In the genomic region with DNA sequence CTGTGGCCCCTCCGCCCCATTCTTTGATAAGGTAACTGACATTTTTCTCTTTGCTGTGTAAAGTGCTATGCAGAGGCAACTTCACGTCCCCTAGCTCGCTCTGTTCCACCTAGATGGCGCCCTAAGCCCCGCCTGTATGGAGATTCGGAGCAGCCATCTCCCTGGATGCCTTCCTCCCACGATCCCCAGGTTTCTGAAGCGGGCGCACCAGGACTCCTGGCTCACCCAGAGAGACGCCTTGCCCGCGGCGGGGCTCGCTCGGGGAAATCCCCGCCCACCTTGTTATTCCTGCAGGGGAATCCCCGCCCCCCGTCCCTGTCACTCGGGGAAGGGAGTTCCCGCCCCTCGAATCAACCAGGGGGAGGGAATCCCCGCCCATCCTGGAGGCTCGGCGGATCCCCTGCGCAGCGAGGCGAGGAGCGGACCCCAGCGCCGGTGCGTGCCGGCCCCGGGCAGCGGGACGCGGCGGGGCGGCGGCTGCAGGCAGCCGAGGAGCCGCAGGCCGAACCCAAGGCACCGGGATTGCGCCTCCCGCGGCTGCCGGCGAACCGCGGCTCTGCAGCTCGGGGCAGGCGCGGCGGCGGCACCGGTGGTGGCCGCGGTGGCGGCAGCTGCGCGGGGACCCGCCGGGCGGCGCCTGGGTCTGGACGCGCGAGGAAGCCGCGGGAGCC, we compare ENCODE assay signal across 8 cellular contexts. TPM values are rescaled to one million over a fixed set of nuclear protein-coding genes. Genes with fewer than 3 reads are reported as not detected.
DNase-seq lines count a peak whose midpoint lies in the region; TF ChIP-seq lines count a peak whose summit lies in the region.

TSS of gene PDZD2 (plus strand) at position 384 of the 671 bp plus-strand sequence.

- 1% methylated on average over 61 to 64 of the region's 70 CpGs for WGBS in GM23248 (ENCODE audit: low coverage in 1 of 2, low lambda C conversion rate in 2 of 2, missing lambda C conversion rate in 2 of 2), 2 experiments

- no peaks in the 10 kb centered on the region for H3K9me2 ChIP-seq in GM23248 (ENCODE audit: insufficient read depth)

- H3K27me3 ChIP-seq in GM23248 (replicated peaks; ENCODE audit: insufficient read depth): peaks cover 31% of the 10 kb centered on the region
- H3K27me3 ChIP-seq in SJSA1 (replicated peaks): no peaks in the 10 kb centered on the region
- H3K27me3 ChIP-seq in osteoblast (ENCODE audit: insufficient read depth, low read length): peaks cover 43% of the 10 kb centered on the region

- H3K9me3 ChIP-seq in GM23248 (ENCODE audit: low read depth): no peaks in the 10 kb centered on the region
- H3K9me3 ChIP-seq in SJSA1 (replicated peaks): no peaks in the 10 kb centered on the region
- no peaks in the 10 kb centered on the region for H3K9me3 ChIP-seq in osteoblast (ENCODE audit: low read depth, low read length)

- peak within 1 kb of the TSS; percentile 67; the same call in 1 of the 2 replicates for H3K9ac ChIP-seq in GM23248

- H3K4me2 ChIP-seq in GM23248 (ENCODE audit: unreplicated experiment) (peak within 1 kb of the TSS; percentile 79), osteoblast (ENCODE audit: insufficient read depth, low read length) (peak within 1 kb of the TSS; percentile 88)

- no peaks in the 10 kb centered on the region for H3K36me3 ChIP-seq in GM23248 (ENCODE audit: low read depth)
- H3K36me3 ChIP-seq in SJSA1: no peaks in the 10 kb centered on the region
- no peaks in the 10 kb centered on the region for H3K36me3 ChIP-seq in osteoblast (ENCODE audit: insufficient read depth, low read length)

- H3F3A ChIP-seq in GM23248 (ENCODE audit: insufficient read depth): no peaks in the 10 kb centered on the region

- H3K27ac ChIP-seq in GM23248 (no peak within 1 kb of the TSS), SJSA1 (no peak within 1 kb of the TSS), osteoblast (ENCODE audit: low read depth, low read length) (no peak within 1 kb of the TSS), temporal lobe (ENCODE audit: low read depth, low read length) (peak within 1 kb of the TSS; percentile 6)

- H3K4me1 ChIP-seq in GM23248 (ENCODE audit: insufficient read depth): no peaks in the 10 kb centered on the region
- H3K4me1 ChIP-seq in SJSA1 (replicated peaks): 0 out of 2 replicates have a peak, but pooled peaks cover 3% of the 10 kb centered on the region
- peaks cover 6% of the 10 kb centered on the region for H3K4me1 ChIP-seq in osteoblast (ENCODE audit: insufficient read depth, low read length)

- H3K4me3 ChIP-seq in GM23248 (peak within 1 kb of the TSS; percentile 94), SJSA1 (peak within 1 kb of the TSS; percentile 38), osteoblast (ENCODE audit: insufficient read depth, low read length) (peak within 1 kb of the TSS; percentile 76)

- H4K20me1 ChIP-seq in GM23248 (ENCODE audit: insufficient read depth) (no peaks in the 10 kb centered on the region), osteoblast (ENCODE audit: insufficient read depth, low read length) (no peaks in the 10 kb centered on the region)

- DNase-seq in Daoy (ENCODE audit: low read depth): peak; percentile 74
- peak; percentile 65 for DNase-seq in GM23248
- peak; percentile 67 to 82 for DNase-seq in Kasumi-1 (lab: John Stamatoyannopoulos, UW)
- DNase-seq in SJSA1 (ENCODE audit: low read depth in 1 of 2, low spot score in 2 of 2): peak; percentile 49 to 65
- peak; percentile 81 for DNase-seq in activated naive CD4-positive, alpha-beta T cell treated with Interleukin-2 at 50 U/mL for 16 hours
- no peak for DNase-seq in glomerular endothelial cell (ENCODE audit: extremely low read depth, low read depth, low spot score)
- peak; percentile 97 for DNase-seq in osteoblast (ENCODE audit: insufficient read length, low spot score, missing footprints)

- TF ChIP-seq CTCF in osteoblast (IDR thresholded peaks at IDR 0.05; ENCODE audit: extremely low read depth, low read depth, low read length): peak; percentile 28

- in situ Hi-C loops in GM23248 (cut with MboI): no loop called here

- H3K79me2 ChIP-seq in GM23248 (ENCODE audit: insufficient read depth) (no peaks in the 10 kb centered on the region), osteoblast (ENCODE audit: insufficient read depth, low read length) (no peaks in the 10 kb centered on the region)

- H2AFZ ChIP-seq in GM23248 (peak within 1 kb of the TSS; percentile 97), osteoblast (ENCODE audit: low read length) (peak within 1 kb of the TSS; percentile 88)

RNA-seq across cellular contexts. Expression of gene PDZD2, which starts in this region (rescaled TPM):
- total RNA-seq in Daoy (2014; rRNA removed; shearing (Covaris generic)): 0.91 and 1.9 TPM in 2 replicates
- not detected in 2 replicates for total RNA-seq in GM23248 (2014; rRNA removed; shearing (Covaris generic))
- 0.21 and 0.43 TPM in 2 replicates for polyA plus RNA-seq in GM23248 (2016; fragmentation: Nextera tagmentation; extraction: Ambion mirVana)
- 0.16 TPM in 1 of 2 replicates, not detected in the other for total RNA-seq in SJSA1 (2014; rRNA removed; shearing (Covaris generic))
- total RNA-seq in glomerular endothelial cell (8.4 and 20.3 TPM in 2 replicates), osteoblast (0.29 and 0.36 TPM in 2 replicates), temporal lobe (39.1 TPM)

Comparison
In these comparisons a context has a peak if more than half of its experiments do, and no peak if none do; other contexts are left out.
1. Peak in DNase-seq, H3K4me3 ChIP-seq, H3K9ac ChIP-seq and H3K4me2 ChIP-seq in GM23248; RNA of the gene not detected or under 1 TPM.
2. Peak in DNase-seq and H3K4me3 ChIP-seq in SJSA1; RNA of the gene not detected or under 1 TPM.
3. Peak in DNase-seq, H3K4me3 ChIP-seq and H3K4me2 ChIP-seq in osteoblast; RNA of the gene not detected or under 1 TPM.
4. H3K4me3 ChIP-seq: peak in every context shown above with its lines; median percentile 94 in GM23248; 76 in osteoblast; 38 in SJSA1.